ENCODE assay signal across 25 cellular contexts in genomic region chr4:37641352-37641751, GRCh38.
"Had no signal": no experiment of that assay in that cellular context is flagged by ENCODE, and none has a peak within 500 bp of the region (broad histone marks: within the 10 kb centered on the region; RNA-seq: fewer than 3 reads in every experiment).

No MANE protein-coding gene starts in this region.

- H3K4me3 ChIP-seq: dorsolateral prefrontal cortex, heart right ventricle, left ventricle myocardium inferior, lower lobe of right lung, neural progenitor cell, ovary, right atrium auricular region, stomach, upper lobe of left lung, uterus had no signal

- H3K36me3 ChIP-seq: neural progenitor cell, ovary, uterus had no signal

- H3K4me1 ChIP-seq: uterus had no signal

- H3K27me3 ChIP-seq: dorsolateral prefrontal cortex, heart right ventricle, neural progenitor cell, ovary, right atrium auricular region, stomach, upper lobe of left lung, uterus had no signal

- H3K9me3 ChIP-seq: heart right ventricle, left ventricle myocardium inferior, lower lobe of right lung, ovary, right atrium auricular region, stomach, upper lobe of left lung, uterus had no signal

- H3K27ac Mint-ChIP-seq: natural killer cell treated with Interleukin-12 subunit alpha and Interleukin-12 subunit beta and Interleukin-15 and Interleukin-18, amount 100 ng/mL, for 72 hours; neural progenitor cell had no signal

- H2AFZ ChIP-seq: neural progenitor cell had no signal

- H3K4me1 Mint-ChIP-seq: immature natural killer cell had no signal

- H3K4me2 ChIP-seq: neural progenitor cell had no signal

- DNase-seq: cortex of kidney; dorsolateral prefrontal cortex; effector CD8-positive, alpha-beta T cell; foreskin melanocyte; heart right ventricle; hypothalamus; immature natural killer cell; kidney; left cardiac atrium; left ventricle myocardium inferior; lower lobe of right lung; mesenchymal stem cell; midbrain; nucleus accumbens; ovary; small intestine; stimulated activated CD4-positive, alpha-beta T cell treated with anti-CD3 and anti-CD28 coated beads, Interleukin-12 subunit alpha, Interleukin-12 subunit beta, amount 100 ng/mL, for 4 hours; stimulated activated naive CD4-positive, alpha-beta T cell; stomach; substantia nigra; upper lobe of left lung; uterus had no signal

- H3K27me3 Mint-ChIP-seq: natural killer cell treated with Interleukin-12 subunit alpha and Interleukin-12 subunit beta and Interleukin-15 and Interleukin-18, amount 100 ng/mL, for 72 hours had no signal

- H3K4me3 Mint-ChIP-seq: immature natural killer cell; natural killer cell treated with Interleukin-12 subunit alpha and Interleukin-12 subunit beta and Interleukin-15 and Interleukin-18, amount 100 ng/mL, for 72 hours; neural progenitor cell had no signal

- H3K9me3 Mint-ChIP-seq: immature natural killer cell; natural killer cell treated with Interleukin-12 subunit alpha and Interleukin-12 subunit beta and Interleukin-15 and Interleukin-18, amount 100 ng/mL, for 72 hours; neural progenitor cell had no signal

- H3K27ac ChIP-seq: lower lobe of right lung, neural progenitor cell, ovary, right atrium auricular region, upper lobe of left lung, uterus had no signal

- H3K9ac ChIP-seq: neural progenitor cell had no signal
